In the genomic region with DNA sequence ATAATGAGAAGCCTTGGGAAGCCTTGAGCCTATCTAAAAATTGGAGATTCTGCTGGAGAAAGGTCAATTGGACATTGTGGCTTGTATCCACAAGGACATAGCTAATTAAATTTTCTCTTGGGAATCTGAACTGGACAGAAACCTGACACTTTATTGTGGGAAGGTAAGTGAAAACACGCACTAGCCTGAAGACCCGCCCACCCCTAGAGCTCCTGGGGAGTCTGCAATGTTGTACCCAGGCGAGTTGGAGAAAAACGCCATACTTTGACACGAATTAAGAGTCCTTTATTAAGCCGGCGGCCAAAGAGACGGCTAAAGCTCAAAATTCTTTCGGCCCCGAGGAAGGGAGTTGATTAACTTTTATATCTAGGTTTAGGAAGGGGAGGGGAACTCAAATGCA, we compare ENCODE assay signal across 12 cellular contexts. TPM values are rescaled to one million over a fixed set of nuclear protein-coding genes. Genes with fewer than 3 reads are reported as not detected.
DNase-seq lines count a peak whose midpoint lies in the region; ATAC-seq and TF ChIP-seq lines count a peak whose summit lies in the region.
"Had no signal": no experiment of that assay in that cellular context is flagged by ENCODE, and none has a peak within 500 bp of the region (broad histone marks: within the 10 kb centered on the region; RNA-seq: fewer than 3 reads in every experiment).

No MANE protein-coding gene starts in this region.

- 29% methylated on average over 10 of the region's 10 CpGs for WGBS in prostate gland

- H3K4me1 ChIP-seq in HUES48 (ENCODE audit: control insufficient read depth, insufficient read depth, low read length) (peaks cover 13% of the 10 kb centered on the region; the same call in 1 of the 2 replicates), prostate gland (replicated peaks) (no peaks in the 10 kb centered on the region)
- H3K4me1 ChIP-seq in naive thymus-derived CD4-positive, alpha-beta T cell (ENCODE audit: control insufficient read depth in 2 of 2, insufficient read depth in 2 of 2, low read length in 2 of 2), result peaks cover 7 to 9% of the 10 kb centered on the region in 2 donors

- H3K4me1 Mint-ChIP-seq in CD14-positive monocyte (peaks cover 15% of the 10 kb centered on the region), brain (peaks cover 45% of the 10 kb centered on the region)
- peaks cover 17 to 37% (median 27%) of the 10 kb centered on the region in 7 donors for H3K4me1 Mint-ChIP-seq in naive thymus-derived CD4-positive, alpha-beta T cell

- no peak for TF ChIP-seq POLR2A in prostate gland (IDR thresholded peaks at IDR 0.05)

- CTCF ChIA-PET in naive thymus-derived CD4-positive, alpha-beta T cell (lab: Charles Lee), result interaction anchor here (0.5 kb wide), 1 partner anchor 298 kb away, joined by 3 read pairs; no protein-coding TSS in a partner anchor

- H3K4me3 Mint-ChIP-seq in CD14-positive monocyte (peak overlapping the region; percentile 17 to 85), brain (peak overlapping the region; percentile 89 to 95 (median 93))
- peak overlapping the region; percentile 92 to 96 (median 94) for H3K4me3 Mint-ChIP-seq in naive thymus-derived CD4-positive, alpha-beta T cell

- no peak for DNase-seq in CD14-positive monocyte (ENCODE audit: low spot score)
- DNase-seq in naive thymus-derived CD4-positive, alpha-beta T cell, result no peak
- no peak for DNase-seq in prostate gland (ENCODE audit: low spot score)
- DNase-seq in DMS79 treated with DMSO at 0.1 percent for 48 hours (lab: John Stamatoyannopoulos, UW), result no peak
- no peak for DNase-seq in NCI-H82 treated with DMSO at 0.1 percent for 48 hours (lab: John Stamatoyannopoulos, UW; ENCODE audit: unreplicated experiment)
- DNase-seq in AG20443 (ENCODE audit: low spot score), result no peak
- DNase-seq: adrenal gland; NCI-H510A; stimulated activated CD4-positive, alpha-beta T cell treated with anti-CD3 and anti-CD28 coated beads, Interleukin-4, amount 100 ng/mL, for 24 hours; T-helper 9 cell had no signal

- H3K4me3 ChIP-seq in HUES48 (ENCODE audit: low read depth, low read length) (peak overlapping the region; percentile 81), prostate gland (no peak overlapping the region)
- no peak overlapping the region for H3K4me3 ChIP-seq in naive thymus-derived CD4-positive, alpha-beta T cell (ENCODE audit: low read length)

- H3K27me3 Mint-ChIP-seq in CD14-positive monocyte (ENCODE audit: low read depth in 3 of 3) (peaks cover 1 to 7% (median 3%) of the 10 kb centered on the region in 3 donors), brain (peaks cover 8% of the 10 kb centered on the region)
- H3K27me3 Mint-ChIP-seq in naive thymus-derived CD4-positive, alpha-beta T cell, result no peaks in the 10 kb centered on the region

- H3K36me3 ChIP-seq in HUES48 (ENCODE audit: control insufficient read depth, insufficient read depth, low read length), result peaks cover 15% of the 10 kb centered on the region
- peaks cover 0 to 11% (median 3%) of the 10 kb centered on the region in 3 experiments for H3K36me3 ChIP-seq in naive thymus-derived CD4-positive, alpha-beta T cell (ENCODE audit: control insufficient read depth in 2 of 3, insufficient read depth in 3 of 3, low read length in 3 of 3)
- no peaks in the 10 kb centered on the region for H3K36me3 ChIP-seq in prostate gland
- H3K36me3 ChIP-seq: adrenal gland had no signal

- peaks cover 12% of the 10 kb centered on the region for H3K9me3 ChIP-seq in HUES48 (ENCODE audit: control insufficient read depth, insufficient read depth, low read length)
- no peaks in the 10 kb centered on the region for H3K9me3 ChIP-seq in naive thymus-derived CD4-positive, alpha-beta T cell (ENCODE audit: control insufficient read depth in 2 of 3, low read length in 3 of 3)
- no peaks in the 10 kb centered on the region for H3K9me3 ChIP-seq in prostate gland

- H3K9me3 Mint-ChIP-seq in CD14-positive monocyte (peaks cover 22 to 55% (median 30%) of the 10 kb centered on the region in 7 donors), brain (peaks cover 24 to 31% (median 27%) of the 10 kb centered on the region in 5 experiments)
- H3K9me3 Mint-ChIP-seq in naive thymus-derived CD4-positive, alpha-beta T cell, result peaks cover 4 to 25% (median 17%) of the 10 kb centered on the region in 11 donors

- POLR2A ChIA-PET in naive thymus-derived CD4-positive, alpha-beta T cell (lab: Charles Lee), result interaction anchor here (0.7 to 1.5 kb wide), 4 partner anchors 40 to 127 kb away, joined by 3 to 4 read pairs (median 3); a partner anchor contains a TSS

- TF ChIP-seq CTCF in CD14-positive monocyte (IDR thresholded peaks at IDR 0.05), result no peak
- no peak for TF ChIP-seq CTCF in brain (conservative IDR thresholded peaks at IDR 0.05)
- TF ChIP-seq CTCF in prostate gland (IDR thresholded peaks at IDR 0.05), result no peak

- no peak overlapping the region for H3K9ac ChIP-seq in HUES48 (ENCODE audit: low read depth, low read length)

- no peak overlapping the region for H3K27ac ChIP-seq in HUES48 (ENCODE audit: low read depth, low read length)
- no peak overlapping the region for H3K27ac ChIP-seq in naive thymus-derived CD4-positive, alpha-beta T cell (ENCODE audit: low read depth, low read length)
- no peak overlapping the region for H3K27ac ChIP-seq in prostate gland

- H3K36me3 Mint-ChIP-seq in CD14-positive monocyte (peaks cover 5 to 12% of the 10 kb centered on the region in 2 donors), brain (peaks cover 44% of the 10 kb centered on the region)
- peaks cover 19 to 32% (median 28%) of the 10 kb centered on the region in 5 donors for H3K36me3 Mint-ChIP-seq in naive thymus-derived CD4-positive, alpha-beta T cell

- intact Hi-C loops in CD14-positive monocyte (cut with micrococcal nuclease), result loop anchor here (5.0 kb wide), 1 partner anchor 39 kb away; a partner anchor contains a TSS
- intact Hi-C loops in naive thymus-derived CD4-positive, alpha-beta T cell (cut with micrococcal nuclease), result loop anchor here in 1 of 2 donors (5.0 kb wide), 1 partner anchor 129 kb away; no protein-coding TSS in a partner anchor
- intact Hi-C loops in prostate gland (cut with DNase I), result loop anchor here (5.0 to 10.0 kb wide), 2 partner anchors 39 to 139 kb away; a partner anchor contains a TSS

- no peak for ATAC-seq in naive thymus-derived CD4-positive, alpha-beta T cell

- H3K27ac Mint-ChIP-seq in CD14-positive monocyte (peak overlapping the region in 2 of 7 donors; percentile 44 to 69), brain (peak overlapping the region; percentile 79 to 96 (median 90))
- no peak overlapping the region for H3K27ac Mint-ChIP-seq in naive thymus-derived CD4-positive, alpha-beta T cell

- H3K27me3 ChIP-seq in HUES48 (ENCODE audit: control insufficient read depth, insufficient read depth, low read length), result peaks cover 10% of the 10 kb centered on the region
- H3K27me3 ChIP-seq in naive thymus-derived CD4-positive, alpha-beta T cell (ENCODE audit: control insufficient read depth in 2 of 2, insufficient read depth in 2 of 2, low read length in 2 of 2), result no peaks in the 10 kb centered on the region
- H3K27me3 ChIP-seq in prostate gland (replicated peaks; ENCODE audit: insufficient read depth), result no peaks in the 10 kb centered on the region
- H3K27me3 ChIP-seq: adrenal gland had no signal

RNA-seq across cellular contexts. Expression of a gene that starts 1.2 kb away (rescaled TPM):
- under 1 TPM; 0.15 to 0.73 TPM for polyA plus RNA-seq in CD14-positive monocyte
- polyA plus RNA-seq in brain (ENCODE audit: insufficient read depth, low read depth, low replicate concordance), result 2.1 TPM
- total RNA-seq in naive thymus-derived CD4-positive, alpha-beta T cell, result 1 to 10 TPM; 1.7 to 6.4 (median 4.3) TPM
- 1 to 10 TPM in 1 of 2 donors, under 1 TPM in 1; 0.69 to 1.2 TPM for polyA plus RNA-seq in naive thymus-derived CD4-positive, alpha-beta T cell
- total RNA-seq in prostate gland, result 1 to 10 TPM; 4.6 to 4.8 TPM

RNA-seq across cellular contexts. Expression of a gene that starts 40.5 kb away (rescaled TPM):
- under 1 TPM; 0.59 to 0.89 TPM for polyA plus RNA-seq in CD14-positive monocyte
- polyA plus RNA-seq in brain (ENCODE audit: insufficient read depth, low read depth, low replicate concordance), result 2.8 TPM
- total RNA-seq in naive thymus-derived CD4-positive, alpha-beta T cell, result 10 to 100 TPM in 1 of 5 experiments, 1 to 10 TPM in 4; 1.5 to 10.2 (median 3.4) TPM
- 1 to 10 TPM; 3.1 to 6.1 TPM for polyA plus RNA-seq in naive thymus-derived CD4-positive, alpha-beta T cell
- 1 to 10 TPM; 6.2 to 7.1 TPM for total RNA-seq in prostate gland

RNA-seq across cellular contexts. Expression of a gene that starts 46.4 kb away (rescaled TPM):
- 1 to 10 TPM; 2.8 to 5.7 TPM for polyA plus RNA-seq in CD14-positive monocyte
- polyA plus RNA-seq in brain (ENCODE audit: insufficient read depth, low read depth, low replicate concordance), result 7.5 TPM
- 10 to 100 TPM; 10.6 to 39.9 (median 16.6) TPM for total RNA-seq in naive thymus-derived CD4-positive, alpha-beta T cell
- polyA plus RNA-seq in naive thymus-derived CD4-positive, alpha-beta T cell, result 10 to 100 TPM in 1 of 2 donors, 1 to 10 TPM in 1; 6.6 to 11.2 TPM
- 10 to 100 TPM; 19.1 TPM for total RNA-seq in prostate gland

Comparison
In these comparisons a context has a peak if more than half of its experiments do, and no peak if none do; other contexts are left out.
1. H3K27ac Mint-ChIP-seq: peak in brain (5 of 5); none in naive thymus-derived CD4-positive, alpha-beta T cell (0 of 9).
2. Peak in every context shown above with its lines, with median percentiles within 50 percentile points of each other: H3K4me3 Mint-ChIP-seq.